ENCODE assay signal across 18 cellular contexts in genomic region chr5:141683596-141684161, GRCh38. TPM values are rescaled to one million over a fixed set of nuclear protein-coding genes. Genes with fewer than 3 reads are reported as not detected.
DNase-seq lines count a peak whose midpoint lies in the region; ATAC-seq and TF ChIP-seq lines count a peak whose summit lies in the region.
"Had no signal": no experiment of that assay in that cellular context is flagged by ENCODE, and none has a peak within 500 bp of the region (broad histone marks: within the 10 kb centered on the region; RNA-seq: fewer than 3 reads in every experiment).

No MANE protein-coding gene starts in this region.

- H3K9me3 ChIP-seq in heart left ventricle (no peaks in the 10 kb centered on the region), right atrium auricular region (no peaks in the 10 kb centered on the region), mesenchymal stem cell (ENCODE audit: control insufficient read depth, low read length) (no peaks in the 10 kb centered on the region), upper lobe of left lung (no peaks in the 10 kb centered on the region)
- H3K9me3 ChIP-seq: breast epithelium, MG63, ovary, thoracic aorta had no signal

- no peak overlapping the region for H2BK120ac ChIP-seq in mesenchymal stem cell (ENCODE audit: low read depth, low read length)

- no peak overlapping the region for H3K14ac ChIP-seq in mesenchymal stem cell (ENCODE audit: low read length in 2 of 2)

- intact Hi-C loops in heart left ventricle (cut with DNase I): no loop called here

- H3K4me3 ChIP-seq in heart left ventricle (peak overlapping the region in 1 of 12 donors; percentile 25), right atrium auricular region (no peak overlapping the region), mesenchymal stem cell (ENCODE audit: insufficient read depth in 1 of 2, low read depth in 1 of 2, low read length in 2 of 2) (no peak overlapping the region), upper lobe of left lung (peak overlapping the region in 1 of 4 donors; percentile 78)
- H3K4me3 ChIP-seq: breast epithelium, dorsolateral prefrontal cortex, MG63, ovary, PC-9 had no signal

- H3K23ac ChIP-seq in mesenchymal stem cell (ENCODE audit: low read length in 2 of 2): no peak overlapping the region

- H2BK15ac ChIP-seq in mesenchymal stem cell (ENCODE audit: low read depth, poor library complexity, severe bottlenecking): no peak overlapping the region

- H3K4me2 ChIP-seq in mesenchymal stem cell (ENCODE audit: low read length, poor library complexity, severe bottlenecking): no peak overlapping the region
- H3K4me2 ChIP-seq: PC-9 had no signal

- TF ChIP-seq POLR2A in heart left ventricle (IDR thresholded peaks at IDR 0.05) (no peak), upper lobe of left lung (IDR thresholded peaks at IDR 0.05) (no peak)

- ATAC-seq in heart left ventricle (no peak), upper lobe of left lung (ENCODE audit: low FRiP score in 2 of 2) (no peak), GM19351 (IDR thresholded peaks at IDR 0.05; ENCODE audit: unreplicated experiment) (no peak)
- ATAC-seq: SK-N-SH treated with all-trans-retinoic acid at 6 μM for 48 hours had no signal

- H2BK5ac ChIP-seq in mesenchymal stem cell (ENCODE audit: low read depth, low read length, poor library complexity, severe bottlenecking): no peak overlapping the region

- H3K36me3 ChIP-seq in heart left ventricle (peaks cover 0 to 9% (median 0%) of the 10 kb centered on the region in 9 donors), right atrium auricular region (peaks cover under 1% of the 10 kb centered on the region), mesenchymal stem cell (ENCODE audit: control insufficient read depth in 1 of 2, insufficient read depth in 2 of 2, low read depth in 1 of 2, low read length in 2 of 2) (peaks cover 7 to 12% of the 10 kb centered on the region in 2 experiments), upper lobe of left lung (peaks cover 0 to 9% (median 0%) of the 10 kb centered on the region in 4 donors)
- H3K36me3 ChIP-seq: breast epithelium, ovary, thoracic aorta had no signal

- no peak overlapping the region for H4K8ac ChIP-seq in mesenchymal stem cell (ENCODE audit: low read length)

- no peak for DNase-seq in heart left ventricle
- DNase-seq in right atrium auricular region (ENCODE audit: low spot score): no peak
- peak; percentile 22 for DNase-seq in mesenchymal stem cell
- DNase-seq in upper lobe of left lung: no peak
- no peak for DNase-seq in NCI-H82 (lab: John Stamatoyannopoulos, UW)
- no peak for DNase-seq in ecto neural progenitor cell (ENCODE audit: low spot score)
- DNase-seq: MG63, midbrain, NCI-H2029, NCI-H510A treated with DMSO at 0.1 percent for 48 hours had no signal

- no peak for TF ChIP-seq CTCF in heart left ventricle (IDR thresholded peaks at IDR 0.05)
- no peak for TF ChIP-seq CTCF in right atrium auricular region (IDR thresholded peaks at IDR 0.05)
- TF ChIP-seq CTCF in VCaP (conservative IDR thresholded peaks at IDR 0.05): no peak
- TF ChIP-seq CTCF in upper lobe of left lung (IDR thresholded peaks at IDR 0.05): no peak

- no peak overlapping the region for H3K18ac ChIP-seq in mesenchymal stem cell (ENCODE audit: low read depth in 1 of 2, low read length in 2 of 2)

- H4K91ac ChIP-seq in mesenchymal stem cell (ENCODE audit: low read length): no peak overlapping the region

- H3K4me1 ChIP-seq in heart left ventricle (peaks cover 0 to 57% (median 28%) of the 10 kb centered on the region in 12 donors), right atrium auricular region (peaks cover 0 to 34% of the 10 kb centered on the region in 2 donors), mesenchymal stem cell (ENCODE audit: control insufficient read depth, insufficient read depth, low read depth, low read length) (peaks cover 31% of the 10 kb centered on the region), upper lobe of left lung (peaks cover 22 to 46% (median 43%) of the 10 kb centered on the region in 4 donors)
- H3K4me1 ChIP-seq: breast epithelium had no signal

- H2BK12ac ChIP-seq in mesenchymal stem cell (ENCODE audit: low read length in 2 of 2): no peak overlapping the region

- no peak overlapping the region for H3K9ac ChIP-seq in mesenchymal stem cell (ENCODE audit: low read length)

- H3K4ac ChIP-seq in mesenchymal stem cell (ENCODE audit: low read depth in 1 of 2, low read length in 2 of 2): no peak overlapping the region

- peaks cover 14% of the 10 kb centered on the region for H3K79me1 ChIP-seq in mesenchymal stem cell (replicated peaks; ENCODE audit: low read length, poor library complexity, severe bottlenecking)

- no peak for TF ChIP-seq EP300 in upper lobe of left lung (IDR thresholded peaks at IDR 0.05)

- H3K27ac ChIP-seq in heart left ventricle (peak overlapping the region in 11 of 12 donors; percentile 2 to 76 (median 51)), right atrium auricular region (no peak overlapping the region), VCaP (peak overlapping the region; percentile 94), mesenchymal stem cell (ENCODE audit: low read length, poor library complexity, severe bottlenecking) (no peak overlapping the region), upper lobe of left lung (peak overlapping the region; percentile 40 to 94 (median 64))
- H3K27ac ChIP-seq: breast epithelium, dorsolateral prefrontal cortex, ovary, PC-9, thoracic aorta had no signal

- H2AFZ ChIP-seq in mesenchymal stem cell (ENCODE audit: low read depth, low read length): no peak overlapping the region
- H2AFZ ChIP-seq: PC-9 had no signal

- no peaks in the 10 kb centered on the region for H3K27me3 ChIP-seq in heart left ventricle
- H3K27me3 ChIP-seq in right atrium auricular region: no peaks in the 10 kb centered on the region
- peaks cover under 1 to 3% of the 10 kb centered on the region in 2 experiments for H3K27me3 ChIP-seq in mesenchymal stem cell (ENCODE audit: control insufficient read depth in 1 of 2, insufficient read depth in 1 of 2, low read length in 2 of 2)
- no peaks in the 10 kb centered on the region for H3K27me3 ChIP-seq in upper lobe of left lung
- H3K27me3 ChIP-seq: breast epithelium, dorsolateral prefrontal cortex, ovary had no signal

- H2AK5ac ChIP-seq in mesenchymal stem cell (ENCODE audit: low read length, severe bottlenecking): no peak overlapping the region

RNA-seq across cellular contexts. Expression of gene ARAP3, which starts 1.6 kb away (rescaled TPM):
- total RNA-seq in heart left ventricle (10 to 100 TPM in 6 of 9 donors, 1 to 10 TPM in 3; 8.9 to 20.5 (median 13.8) TPM), right atrium auricular region (10 to 100 TPM in 1 of 2 donors, 1 to 10 TPM in 1; 5.6 to 12.5 TPM), upper lobe of left lung (10 to 100 TPM; 10.1 to 43.0 (median 27.7) TPM)
- polyA plus RNA-seq in heart left ventricle: 10 to 100 TPM; 13.0 to 15.8 TPM
- polyA plus RNA-seq in mesenchymal stem cell (2013, experiment 1 of 2): 6.8 TPM
- 6.3 TPM for polyA plus RNA-seq in mesenchymal stem cell (2013, experiment 2 of 2)

RNA-seq across cellular contexts. Expression of gene FCHSD1, which starts 32.5 kb away (rescaled TPM):
- total RNA-seq in heart left ventricle: 1 to 10 TPM; 1.2 to 8.8 (median 2.3) TPM
- polyA plus RNA-seq in heart left ventricle: 1 to 10 TPM; 2.5 to 2.9 TPM
- total RNA-seq in right atrium auricular region: 1 to 10 TPM; 5.1 to 6.4 TPM
- 17.4 TPM for polyA plus RNA-seq in mesenchymal stem cell (2013, experiment 1 of 2)
- polyA plus RNA-seq in mesenchymal stem cell (2013, experiment 2 of 2): 17.0 TPM
- 100 to 1,000 TPM in 1 of 6 donors, 10 to 100 TPM in 5; 10.2 to 106 (median 32.7) TPM for total RNA-seq in upper lobe of left lung

RNA-seq across cellular contexts. Expression of gene RELL2, which starts 46.9 kb away (rescaled TPM):
- total RNA-seq in heart left ventricle (1 to 10 TPM in 3 of 9 donors, under 1 TPM in 6; 0.25 to 2.5 (median 0.65) TPM), right atrium auricular region (1 to 10 TPM in 1 of 2 donors, under 1 TPM in 1; 0.41 to 1.3 TPM), upper lobe of left lung (1 to 10 TPM; 2.6 to 9.4 (median 6.5) TPM)
- 1 to 10 TPM in 1 of 2 donors, under 1 TPM in 1; 0.88 to 2.7 TPM for polyA plus RNA-seq in heart left ventricle
- polyA plus RNA-seq in mesenchymal stem cell (2013, experiment 1 of 2): 4.3 TPM
- 4.2 TPM for polyA plus RNA-seq in mesenchymal stem cell (2013, experiment 2 of 2)

RNA-seq across cellular contexts. Expression of gene HDAC3, which starts 47.0 kb away (rescaled TPM):
- total RNA-seq in heart left ventricle (10 to 100 TPM; 24.5 to 39.0 (median 32.2) TPM), right atrium auricular region (10 to 100 TPM; 21.0 to 22.2 TPM), upper lobe of left lung (10 to 100 TPM; 37.2 to 76.5 (median 47.6) TPM)
- polyA plus RNA-seq in heart left ventricle: 10 to 100 TPM; 33.3 TPM
- polyA plus RNA-seq in mesenchymal stem cell (2013, experiment 1 of 2): 42.8 TPM
- polyA plus RNA-seq in mesenchymal stem cell (2013, experiment 2 of 2): 42.2 TPM

Comparison
In these comparisons a context has a peak if more than half of its experiments do, and no peak if none do; other contexts are left out.
1. H3K27ac ChIP-seq: peak in heart left ventricle (11 of 12), VCaP (single experiment) and upper lobe of left lung (4 of 4); none in right atrium auricular region (0 of 2) and mesenchymal stem cell (single experiment).